ENCODE assay signal across 17 cellular contexts in genomic region chr14:52458721-52459085, GRCh38.
DNase-seq lines count a peak whose midpoint lies in the region; ATAC-seq and TF ChIP-seq lines count a peak whose summit lies in the region.
"Had no signal": no experiment of that assay in that cellular context is flagged by ENCODE, and none has a peak within 500 bp of the region (broad histone marks: within the 10 kb centered on the region; RNA-seq: fewer than 3 reads in every experiment).

No MANE protein-coding gene starts in this region.

- H3K4me3 ChIP-seq in HCT116 (replicated peaks in 1 of 2; ENCODE audit: low read depth in 1 of 2, low read length in 2 of 2) (no peak overlapping the region), fibroblast of the aortic adventitia (ENCODE audit: low read depth, low read length) (no peak overlapping the region), skeletal muscle satellite cell (ENCODE audit: low read length) (peak overlapping the region; percentile 42)
- H3K4me3 ChIP-seq: ascending aorta, esophagus squamous epithelium, right atrium auricular region had no signal

- no peak overlapping the region for H2AFZ ChIP-seq in HCT116 (ENCODE audit: low read depth, low read length, poor library complexity, severe bottlenecking)

- TF ChIP-seq POLR2A in HCT116 (IDR thresholded peaks at IDR 0.05; ENCODE audit: borderline replicate concordance, extremely low read depth, insufficient read depth, insufficient read length): no peak

- H3K9ac ChIP-seq in HCT116 (ENCODE audit: low read length) (no peak overlapping the region), skeletal muscle satellite cell (ENCODE audit: low read depth, low read length) (peak overlapping the region; percentile 83)

- no peak for DNase-seq in HCT116 (ENCODE audit: low read depth, low spot score)
- DNase-seq in amniotic stem cell (lab: John Stamatoyannopoulos, UW): peak; percentile 21
- peak; percentile 19 for DNase-seq in fibroblast of the aortic adventitia (ENCODE audit: low read depth)
- no peak for DNase-seq in HK-2 (ENCODE audit: unreplicated experiment)
- DNase-seq in SHP77 (lab: John Stamatoyannopoulos, UW): no peak
- no peak for DNase-seq in HEK293T (ENCODE audit: extremely low spot score)
- DNase-seq in cerebellar nuclear complex (lab: John Stamatoyannopoulos, UW): no peak
- DNase-seq: activated CD4-positive, alpha-beta T cell treated with anti-CD3 and anti-CD28 coated beads for 48 hours; activated CD8-positive, alpha-beta memory T cell treated with anti-CD3 and anti-CD28 coated beads, Interleukin-2, amount 50 U/mL, for 48 hours; activated gamma-delta T cell treated with Interleukin-2 at 50 U/mL for 16 hours; esophagus squamous epithelium; left colon; NCI-H2107; NCI-H526 treated with DMSO at 0.1 percent for 48 hours had no signal

- no peaks in the 10 kb centered on the region for H3K79me2 ChIP-seq in HCT116 (ENCODE audit: insufficient read depth, low read length)

- H3K36me3 ChIP-seq in HCT116 (ENCODE audit: control insufficient read depth in 1 of 2, insufficient read depth in 2 of 2, low read length in 2 of 2): no peaks in the 10 kb centered on the region
- no peaks in the 10 kb centered on the region for H3K36me3 ChIP-seq in skeletal muscle satellite cell (ENCODE audit: insufficient read depth, low read length)

- no peaks in the 10 kb centered on the region for H3K9me2 ChIP-seq in HCT116 (ENCODE audit: insufficient read depth)

- RAD21 ChIA-PET in HCT116 (lab: Charles Lee; ENCODE audit: low non-redundant PET in 1 of 2, low total read pairs in 2 of 2, uncharacterized antibody in 2 of 2, unreplicated experiment in 2 of 2): no interaction called here

- CTCF ChIA-PET in HCT116 (lab: Charles Lee) (no interaction called here), HEK293T (lab: Yijun Ruan, JAX) (no interaction called here)

- no peaks in the 10 kb centered on the region for H3K27me3 ChIP-seq in HCT116 (ENCODE audit: insufficient read depth, low read length)
- H3K27me3 ChIP-seq in skeletal muscle satellite cell (ENCODE audit: control insufficient read depth, insufficient read depth, low read length): no peaks in the 10 kb centered on the region
- H3K27me3 ChIP-seq: ascending aorta, esophagus squamous epithelium, right atrium auricular region had no signal

- intact Hi-C loops in HCT116 (cut with micrococcal nuclease): no loop called here

- H4K20me1 ChIP-seq in HCT116 (ENCODE audit: insufficient read depth): no peaks in the 10 kb centered on the region

- no peaks in the 10 kb centered on the region for H3K9me3 ChIP-seq in HCT116 (ENCODE audit: control insufficient read depth in 1 of 2, insufficient read depth in 1 of 2, low read depth in 1 of 2, low read length in 2 of 2)
- H3K9me3 ChIP-seq in skeletal muscle satellite cell (replicated peaks; ENCODE audit: low read length): no peaks in the 10 kb centered on the region

- POLR2A ChIA-PET in HCT116 (lab: Charles Lee) (no interaction called here), HEK293T (lab: Yijun Ruan, JAX) (no interaction called here)

- TF ChIP-seq CTCF in HCT116 (IDR thresholded peaks at IDR 0.05 in 2 of 3, conservative IDR thresholded peaks at IDR 0.05 in 1 of 3; ENCODE audit: borderline replicate concordance in 1 of 3, insufficient read depth in 1 of 3, low read depth in 2 of 3, low read length in 2 of 3) (no peak), fibroblast of the aortic adventitia (IDR thresholded peaks at IDR 0.05; ENCODE audit: insufficient read depth, low read length) (no peak)

- no peak for TF ChIP-seq RAD21 in HCT116 (IDR thresholded peaks at IDR 0.05; ENCODE audit: low read depth)

- no TSS peak for BruUV-seq in HCT116 (replicated peaks; lab: Mats Ljungman, UMichigan)

- H3K4me2 ChIP-seq in HCT116 (ENCODE audit: low read length) (no peak overlapping the region), skeletal muscle satellite cell (ENCODE audit: low read length) (peak overlapping the region; percentile 66)

- no peak for ATAC-seq in HCT116
- ATAC-seq: left colon had no signal

- no peak overlapping the region for H3K27ac ChIP-seq in HCT116 (ENCODE audit: low read depth, low read length)
- H3K27ac ChIP-seq: right atrium auricular region had no signal

- H3K4me1 ChIP-seq in HCT116 (ENCODE audit: control insufficient read depth in 1 of 2, insufficient read depth in 2 of 2, low read length in 2 of 2) (peaks cover 6 to 10% of the 10 kb centered on the region in 2 experiments), skeletal muscle satellite cell (ENCODE audit: control insufficient read depth, insufficient read depth, low read length) (peaks cover 52% of the 10 kb centered on the region)
- H3K4me1 ChIP-seq: ascending aorta, right atrium auricular region had no signal

TF ChIP-seq in HCT116, 20 proteins besides CTCF, POLR2A, EP300 and RAD21:
- TF ChIP-seq SRF (IDR thresholded peaks at IDR 0.05; ENCODE audit: low read depth) (no peak), EGR1 (IDR thresholded peaks at IDR 0.05; ENCODE audit: low read depth) (no peak), CBX3 (IDR thresholded peaks at IDR 0.05; ENCODE audit: low read depth) (no peak), SIN3A (IDR thresholded peaks at IDR 0.05; ENCODE audit: low read depth) (0 out of 2 replicates have a peak, but pooled peaks have one; percentile 1), EZH2phosphoT487 (IDR thresholded peaks at IDR 0.05; ENCODE audit: borderline replicate concordance) (no peak)
TF ChIP-seq in HCT116: peak in this region for 1.

TF ChIP-seq in HEK293T, 16 proteins besides CTCF, POLR2A, EP300 and RAD21:
- TF ChIP-seq CTBP1 (IDR thresholded peaks at IDR 0.05; ENCODE audit: borderline replicate concordance) (no peak), L3MBTL2 (conservative IDR thresholded peaks at IDR 0.05) (no peak), ELF4 (IDR thresholded peaks at IDR 0.05) (no peak), FOXM1 (IDR thresholded peaks at IDR 0.05; ENCODE audit: borderline replicate concordance) (no peak), NFRKB (IDR thresholded peaks at IDR 0.05) (no peak), FOXA1 (IDR thresholded peaks at IDR 0.05) (no peak), ZNF384 (IDR thresholded peaks at IDR 0.05) (no peak)

Comparison
In these comparisons a context has a peak if more than half of its experiments do, and no peak if none do; other contexts are left out.
1. DNase-seq: peak in amniotic stem cell (single experiment) and fibroblast of the aortic adventitia (single experiment); none in HCT116 (single experiment), HK-2 (single experiment), SHP77 (0 of 2), HEK293T (single experiment) and cerebellar nuclear complex (0 of 2).